8 cellular contexts compared by ENCODE assay signal in genomic region chr17:78379134-78379497, GRCh38. TPM values are rescaled to one million over a fixed set of nuclear protein-coding genes. Genes with fewer than 3 reads are reported as not detected.
DNase-seq lines count a peak whose midpoint lies in the region; ATAC-seq, FAIRE-seq and TF ChIP-seq lines count a peak whose summit lies in the region.

No MANE protein-coding gene starts in this region.

- DNase-seq in ACHN (peak; percentile 81), astrocyte of the hippocampus (ENCODE audit: low read depth, low spot score) (peak; percentile 67), HepG2 (ENCODE audit: low spot score) (peak; percentile 81), transverse colon (no peak), NCI-H2196 treated with DMSO at 0.1 percent for 48 hours (lab: John Stamatoyannopoulos, UW; ENCODE audit: unreplicated experiment) (no peak), DMS153 treated with DMSO at 0.1 percent for 48 hours (lab: John Stamatoyannopoulos, UW; ENCODE audit: unreplicated experiment) (no peak), DMS 273 treated with DMSO at 0.1 percent for 48 hours (lab: John Stamatoyannopoulos, UW) (no peak)

- TF ChIP-seq CTCF in HepG2 (CRISPR knock-in tag; IDR thresholded peaks at IDR 0.05) (no peak), transverse colon (IDR thresholded peaks at IDR 0.05) (no peak)

- peak; percentile 48 for ATAC-seq in HepG2

- TF ChIP-seq EP300 in HepG2 (IDR thresholded peaks at IDR 0.05; ENCODE audit: low read depth in 2 of 2, low read length in 2 of 2) = no peak
- TF ChIP-seq EP300 in HepG2 (CRISPR knock-in tag; IDR thresholded peaks at IDR 0.05; ENCODE audit: borderline replicate concordance) = no peak
- TF ChIP-seq EP300 in transverse colon (IDR thresholded peaks at IDR 0.05; ENCODE audit: low read depth) = no peak

- intact Hi-C loops in HepG2 (cut with micrococcal nuclease; ENCODE audit: unreplicated experiment) (loop anchor here (5.0 to 10.0 kb wide), 2 partner anchors 43 to 64 kb away; no protein-coding TSS in a partner anchor), transverse colon (cut with DNase I; ENCODE audit: low total_unique reads) (no loop called here)

- H3K4me3 ChIP-seq in HUES6 (ENCODE audit: low read depth, low read length) (peak overlapping the region; percentile 94), HepG2 (replicated peaks in 1 of 3; ENCODE audit: insufficient read depth in 1 of 3, low read depth in 2 of 3, low read length in 3 of 3) (peak overlapping the region; percentile 97 to 98 (median 97)), transverse colon (peak overlapping the region; percentile 80 to 98 (median 92))

- POLR2A ChIA-PET in HepG2 (lab: Yijun Ruan, JAX) = interaction anchor here (0.7 to 1.8 kb wide), 7 partner anchors 9 to 43 kb away, joined by 3 to 7 read pairs (median 4); no protein-coding TSS in a partner anchor

- 2% methylated on average over 7 of the region's 7 CpGs for WGBS in HepG2 (ENCODE audit: low lambda C conversion rate)
- 0 to 7% methylated on average over 3 to 7 of the region's 7 CpGs for WGBS in transverse colon (ENCODE audit: low coverage in 1 of 2), 2 donors

- H3K27me3 ChIP-seq in HUES6 (ENCODE audit: control insufficient read depth, insufficient read depth, low read length) (no peaks in the 10 kb centered on the region), HepG2 (ENCODE audit: control insufficient read depth in 1 of 2, insufficient read depth in 2 of 2, low read length in 2 of 2) (peaks cover 2 to 8% of the 10 kb centered on the region in 2 experiments; a peak in 1 of 5 replicates), transverse colon (no peaks in the 10 kb centered on the region)

- no peak for TF ChIP-seq RAD21 in HepG2 (CRISPR knock-in tag; IDR thresholded peaks at IDR 0.05)

- H2AFZ ChIP-seq in HepG2 (ENCODE audit: low read length) = no peak overlapping the region

- peaks cover 50% of the 10 kb centered on the region for H3K79me2 ChIP-seq in HepG2 (ENCODE audit: insufficient read depth, low read length)

- H3K9ac ChIP-seq in HUES6 (ENCODE audit: low read length) (peak overlapping the region; percentile 88), HepG2 (ENCODE audit: insufficient read depth, low read depth, low read length) (peak overlapping the region; percentile 90)

- BruUV-seq in HepG2 (replicated peaks; lab: Mats Ljungman, UMichigan) = no TSS peak

- peaks cover 49% of the 10 kb centered on the region for H3K4me1 ChIP-seq in HUES6 (ENCODE audit: control insufficient read depth, insufficient read depth, low read length)
- peaks cover 85% of the 10 kb centered on the region for H3K4me1 ChIP-seq in HepG2 (ENCODE audit: insufficient read depth, low read length)
- peaks cover 19 to 51% (median 44%) of the 10 kb centered on the region in 4 donors for H3K4me1 ChIP-seq in transverse colon

- no peaks in the 10 kb centered on the region for H3K9me3 ChIP-seq in HUES6 (ENCODE audit: control insufficient read depth, insufficient read depth, low read depth, low read length)
- H3K9me3 ChIP-seq in HepG2 (ENCODE audit: low read length) = no peaks in the 10 kb centered on the region
- no peaks in the 10 kb centered on the region for H3K9me3 ChIP-seq in transverse colon

- peak overlapping the region; percentile 87 for H3K4me2 ChIP-seq in HepG2 (ENCODE audit: low read depth, low read length)

- in situ Hi-C loops in ACHN (cut with HindIII; ENCODE audit: low pct_ligation_motif_present, low pct_unique_long_range_greater_than_20kb, low sequenced_read_pairs) (no loop called here), HepG2 (cut with HindIII; ENCODE audit: extremely low pct_ligation_motif_present, low pct_unique_long_range_greater_than_20kb) (no loop called here), transverse colon (cut with MboI; ENCODE audit: low pct_ligation_motif_present in 1 of 4, low pct_unique_long_range_greater_than_20kb in 1 of 4, low sequenced_read_pairs in 3 of 4) (no loop called here)

- peaks cover 10% of the 10 kb centered on the region; the same call in 1 of the 2 replicates for H4K20me1 ChIP-seq in HepG2 (ENCODE audit: insufficient read depth, low read length)

- FAIRE-seq in HepG2 (lab: Jason Lieb, UNC) = no peak

- H3K36me3 ChIP-seq in HUES6 (ENCODE audit: control insufficient read depth, insufficient read depth, low read length) = no peaks in the 10 kb centered on the region
- no peaks in the 10 kb centered on the region; a peak in 2 of 5 replicates for H3K36me3 ChIP-seq in HepG2 (replicated peaks in 1 of 2; ENCODE audit: control insufficient read depth in 1 of 2, insufficient read depth in 2 of 2, low read length in 2 of 2)
- no peaks in the 10 kb centered on the region for H3K36me3 ChIP-seq in transverse colon

- TF ChIP-seq POLR2A in HepG2 (IDR thresholded peaks at IDR 0.05; ENCODE audit: insufficient read depth in 1 of 2, low read depth in 2 of 2, low read length in 2 of 2) (peak in 1 of 2 experiments; percentile 63; a peak in 2 of 4 replicates), transverse colon (IDR thresholded peaks at IDR 0.05) (no peak)

- H3K27ac ChIP-seq in HUES6 (ENCODE audit: low read depth, low read length) (peak overlapping the region; percentile 84), HepG2 (ENCODE audit: extremely low read length, insufficient read depth, low read length) (peak overlapping the region; percentile 80), transverse colon (peak overlapping the region; percentile 90 to 93 (median 90))

- CTCF ChIA-PET in HepG2 (lab: Yijun Ruan, JAX; ENCODE audit: low intra/inter-chr PET ratio, low total read pairs) = interaction anchor here (1.3 kb wide), 1 partner anchor 43 kb away, joined by 5 read pairs; no protein-coding TSS in a partner anchor

TF ChIP-seq in HepG2, 621 proteins besides CTCF, POLR2A, EP300 and RAD21 (continues in another document):
- TF ChIP-seq ZKSCAN8 (CRISPR knock-in tag; IDR thresholded peaks at IDR 0.05; ENCODE audit: borderline replicate concordance) (no peak), SRF (IDR thresholded peaks at IDR 0.05; ENCODE audit: low read depth, low read length) (no peak), FOSL2 (CRISPR knock-in tag; IDR thresholded peaks at IDR 0.05) (peak; percentile 81)

RNA-seq across cellular contexts. Expression of gene PGS1, which starts 0.7 kb away (rescaled TPM):
- 18.8 and 25.9 TPM in 2 replicates for total RNA-seq in HepG2 (2016; rRNA removed; fragmentation: Illumina TruSeq; extraction: Trizol)
- total RNA-seq in HepG2 (2016; cell fraction: cytosol; rRNA removed; fragmentation: Illumina TruSeq; extraction: Trizol; ENCODE audit: low read depth) = 10.8 and 10.9 TPM in 2 replicates
- total RNA-seq in HepG2 (2016; cell fraction: insoluble cytoplasmic fraction; rRNA removed; fragmentation: Illumina TruSeq; extraction: Trizol) = 14.8 and 27.5 TPM in 2 replicates
- total RNA-seq in HepG2 (2016; cell fraction: membrane; rRNA removed; fragmentation: Illumina TruSeq; extraction: Trizol) = 11.3 and 11.9 TPM in 2 replicates
- total RNA-seq in HepG2 (2016; cell fraction: nucleus; rRNA removed; fragmentation: Illumina TruSeq; extraction: Trizol) = 27.4 and 30.7 TPM in 2 replicates
- polyA plus RNA-seq in HepG2 (2011; rRNA removed) = 31.5 and 42.3 TPM in 2 replicates
- 30.6 and 33.0 TPM in 2 replicates for polyA plus RNA-seq in HepG2 (2011; cell fraction: cytosol; rRNA removed)
- polyA plus RNA-seq in HepG2 (2011; cell fraction: nucleus; rRNA removed) = 151 and 153 TPM in 2 replicates
- 18.3 and 27.7 TPM in 2 replicates for polyA plus RNA-seq in HepG2 (2012)
- polyA plus RNA-seq in HepG2 (2016; cell fraction: cytosol; fragmentation: Illumina TruSeq; extraction: Trizol; ENCODE audit: low read depth) = 2.9 and 3.9 TPM in 2 replicates
- polyA plus RNA-seq in HepG2 (2016; cell fraction: insoluble cytoplasmic fraction; fragmentation: Illumina TruSeq; extraction: Trizol; ENCODE audit: low read depth) = 12.8 and 16.5 TPM in 2 replicates
- polyA plus RNA-seq in HepG2 (2016; cell fraction: membrane; fragmentation: Illumina TruSeq; extraction: Trizol; ENCODE audit: low read depth) = 6.1 and 6.7 TPM in 2 replicates
- 50.4 and 56.8 TPM in 2 replicates for polyA plus RNA-seq in HepG2 (2016; cell fraction: nucleus; fragmentation: Illumina TruSeq; extraction: Trizol; ENCODE audit: insufficient read depth, low read depth)
- polyA minus RNA-seq in HepG2 (2011; rRNA and poly(A)+ RNA removed; ENCODE audit: low replicate concordance) = 49.2 and 54.3 TPM in 2 replicates
- polyA minus RNA-seq in HepG2 (2011; cell fraction: cytosol; rRNA and poly(A)+ RNA removed) = 13.6 and 15.2 TPM in 2 replicates
- polyA minus RNA-seq in HepG2 (2011; cell fraction: nucleus; rRNA and poly(A)+ RNA removed) = 58.3 and 63.7 TPM in 2 replicates
- total RNA-seq in transverse colon = 10 to 100 TPM; 32.1 to 77.6 (median 60.1) TPM

RNA-seq across cellular contexts. Expression of gene SOCS3, which starts 19.2 kb away (rescaled TPM):
- total RNA-seq in HepG2 (2016; rRNA removed; fragmentation: Illumina TruSeq; extraction: Trizol) (0.66 and 0.77 TPM in 2 replicates), transverse colon (100 to 1,000 TPM in 1 of 4 donors, 10 to 100 TPM in 3; 22.3 to 230 (median 37.6) TPM)
- 0.30 and 0.35 TPM in 2 replicates for total RNA-seq in HepG2 (2016; cell fraction: cytosol; rRNA removed; fragmentation: Illumina TruSeq; extraction: Trizol; ENCODE audit: low read depth)
- 0.59 and 0.95 TPM in 2 replicates for total RNA-seq in HepG2 (2016; cell fraction: insoluble cytoplasmic fraction; rRNA removed; fragmentation: Illumina TruSeq; extraction: Trizol)
- 0.83 and 0.93 TPM in 2 replicates for total RNA-seq in HepG2 (2016; cell fraction: membrane; rRNA removed; fragmentation: Illumina TruSeq; extraction: Trizol)
- total RNA-seq in HepG2 (2016; cell fraction: nucleus; rRNA removed; fragmentation: Illumina TruSeq; extraction: Trizol) = 0.66 and 1.2 TPM in 2 replicates
- 2.4 and 3.2 TPM in 2 replicates for polyA plus RNA-seq in HepG2 (2011; rRNA removed)
- 2.4 and 2.6 TPM in 2 replicates for polyA plus RNA-seq in HepG2 (2011; cell fraction: cytosol; rRNA removed)
- polyA plus RNA-seq in HepG2 (2011; cell fraction: nucleus; rRNA removed) = 4.1 and 5.9 TPM in 2 replicates
- 0.94 and 3.5 TPM in 2 replicates for polyA plus RNA-seq in HepG2 (2012)
- 0.05 and 0.10 TPM in 2 replicates for polyA plus RNA-seq in HepG2 (2016; cell fraction: cytosol; fragmentation: Illumina TruSeq; extraction: Trizol; ENCODE audit: low read depth)
- 0.32 and 0.52 TPM in 2 replicates for polyA plus RNA-seq in HepG2 (2016; cell fraction: insoluble cytoplasmic fraction; fragmentation: Illumina TruSeq; extraction: Trizol; ENCODE audit: low read depth)
- polyA plus RNA-seq in HepG2 (2016; cell fraction: membrane; fragmentation: Illumina TruSeq; extraction: Trizol; ENCODE audit: low read depth) = 0.27 and 0.28 TPM in 2 replicates
- polyA plus RNA-seq in HepG2 (2016; cell fraction: nucleus; fragmentation: Illumina TruSeq; extraction: Trizol; ENCODE audit: insufficient read depth, low read depth) = 1.1 and 1.3 TPM in 2 replicates
- polyA minus RNA-seq in HepG2 (2011; rRNA and poly(A)+ RNA removed; ENCODE audit: low replicate concordance) = 11.0 and 18.7 TPM in 2 replicates
- polyA minus RNA-seq in HepG2 (2011; cell fraction: cytosol; rRNA and poly(A)+ RNA removed) = 6.9 and 7.9 TPM in 2 replicates
- polyA minus RNA-seq in HepG2 (2011; cell fraction: nucleus; rRNA and poly(A)+ RNA removed) = 3.5 and 5.2 TPM in 2 replicates

Comparison
In these comparisons a context has a peak if more than half of its experiments do, and no peak if none do; other contexts are left out.
1. DNase-seq: peak in ACHN (single experiment), astrocyte of the hippocampus (single experiment) and HepG2 (single experiment); none in transverse colon (single experiment), NCI-H2196 treated with DMSO at 0.1 percent for 48 hours (single experiment), DMS153 treated with DMSO at 0.1 percent for 48 hours (single experiment) and DMS 273 treated with DMSO at 0.1 percent for 48 hours (single experiment).
2. RNA of gene SOCS3, which starts 19.2 kb away (total RNA-seq): 22.3 to 230 TPM in transverse colon; 0.30 to 1.2 TPM in HepG2; every median in the first group is over 10 times any median in the second.
3. Peak in every context shown above with its lines, with median percentiles within 50 percentile points of each other: H3K27ac ChIP-seq and H3K4me3 ChIP-seq.